Comparison of ENCODE assay signal across 18 cellular contexts in the genomic region with DNA sequence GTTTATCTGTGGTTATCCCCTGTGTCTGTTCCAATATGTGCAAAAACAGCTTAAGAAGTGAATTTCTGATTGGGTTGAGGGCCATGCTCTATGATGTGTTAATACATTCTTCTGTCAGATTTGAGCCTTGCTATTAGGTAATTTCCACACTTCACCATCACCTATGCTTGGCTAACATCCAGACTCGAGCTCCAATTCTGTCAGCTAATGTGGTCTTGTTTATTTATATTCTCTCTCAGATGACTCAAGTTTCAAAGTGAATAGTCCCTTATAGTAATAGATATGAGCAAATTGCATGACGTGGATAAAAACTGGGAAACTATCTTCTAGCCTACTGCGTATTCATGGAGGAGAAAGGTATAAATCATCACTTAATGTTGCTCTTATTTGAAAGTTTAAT.
DNase-seq lines count a peak whose midpoint lies in the region; ATAC-seq and TF ChIP-seq lines count a peak whose summit lies in the region.
"Had no signal": no experiment of that assay in that cellular context is flagged by ENCODE, and none has a peak within 500 bp of the region (broad histone marks: within the 10 kb centered on the region; RNA-seq: fewer than 3 reads in every experiment).

No MANE protein-coding gene starts in this region.

- no peak overlapping the region for H3K4me3 Mint-ChIP-seq in neural progenitor cell
- H3K4me3 Mint-ChIP-seq: brain, nephron progenitor cell, T-helper 17 cell had no signal

- no peak overlapping the region for H3K4me2 ChIP-seq in neural progenitor cell
- H3K4me2 ChIP-seq: hepatocyte had no signal

- no peak overlapping the region for H3K27ac ChIP-seq in neural progenitor cell
- H3K27ac ChIP-seq: hepatocyte, Peyer's patch, sigmoid colon, vagina had no signal

- H3K4me1 ChIP-seq in neural progenitor cell: no peaks in the 10 kb centered on the region
- H3K4me1 ChIP-seq: Peyer's patch, sigmoid colon, vagina had no signal

- H2AFZ ChIP-seq in neural progenitor cell (replicated peaks): no peak overlapping the region
- H2AFZ ChIP-seq: hepatocyte had no signal

- TF ChIP-seq CTCF in choroid plexus epithelial cell (conservative IDR thresholded peaks at IDR 0.05; ENCODE audit: low read depth, low read length) (no peak), neural progenitor cell (IDR thresholded peaks at IDR 0.05) (no peak)

- no peaks in the 10 kb centered on the region for H3K4me1 Mint-ChIP-seq in neural progenitor cell
- H3K4me1 Mint-ChIP-seq: brain, nephron progenitor cell, T-helper 17 cell had no signal

- H3K9me3 ChIP-seq in neural progenitor cell (ENCODE audit: low read depth): no peaks in the 10 kb centered on the region
- H3K9me3 ChIP-seq: Peyer's patch, sigmoid colon, vagina had no signal

- H3K4me3 ChIP-seq in choroid plexus epithelial cell (ENCODE audit: low read depth, low read length) (no peak overlapping the region), neural progenitor cell (no peak overlapping the region)
- H3K4me3 ChIP-seq: hepatocyte, Peyer's patch, sigmoid colon, vagina had no signal

- no peaks in the 10 kb centered on the region for H3K79me2 ChIP-seq in neural progenitor cell (ENCODE audit: low read depth)
- H3K79me2 ChIP-seq: hepatocyte had no signal

- peak; percentile 44 for DNase-seq in Daoy (ENCODE audit: low read depth)
- DNase-seq in NCI-H2171 treated with DMSO at 0.1 percent for 48 hours (lab: John Stamatoyannopoulos, UW): peak; percentile 77
- peak; percentile 78 for DNase-seq in choroid plexus epithelial cell (ENCODE audit: low read depth)
- no peak for DNase-seq in foreskin melanocyte
- no peak for DNase-seq in occipital lobe (lab: John Stamatoyannopoulos, UW)
- DNase-seq in neural progenitor cell (ENCODE audit: low spot score): no peak
- DNase-seq in globus pallidus (ENCODE audit: low spot score): no peak
- DNase-seq: activated CD4-positive, alpha-beta T cell treated with anti-CD3 and anti-CD28 coated beads for 48 hours; Karpas-422; nephron progenitor cell; Peyer's patch; sigmoid colon; stimulated activated naive CD4-positive, alpha-beta T cell treated with Interleukin-2 at 50 U/mL for 16 hours; T-helper 17 cell had no signal

- peaks cover 2% of the 10 kb centered on the region for H3K27me3 Mint-ChIP-seq in neural progenitor cell (ENCODE audit: insufficient read depth, low read depth)

- H3K9ac ChIP-seq in neural progenitor cell: no peak overlapping the region

- H4K20me1 ChIP-seq in neural progenitor cell (ENCODE audit: low read depth): no peaks in the 10 kb centered on the region

- H3K27ac Mint-ChIP-seq in neural progenitor cell: no peak overlapping the region
- H3K27ac Mint-ChIP-seq: brain, nephron progenitor cell, T-helper 17 cell had no signal

- H3F3A ChIP-seq in neural progenitor cell (ENCODE audit: low read depth): no peaks in the 10 kb centered on the region

- H3K36me3 Mint-ChIP-seq in neural progenitor cell: no peaks in the 10 kb centered on the region
- H3K36me3 Mint-ChIP-seq: brain had no signal

- H3K27me3 ChIP-seq in neural progenitor cell: no peaks in the 10 kb centered on the region
- H3K27me3 ChIP-seq: hepatocyte, Peyer's patch, sigmoid colon, vagina had no signal

- H3K36me3 ChIP-seq in neural progenitor cell: no peaks in the 10 kb centered on the region
- H3K36me3 ChIP-seq: Peyer's patch, sigmoid colon, vagina had no signal

- ATAC-seq in HG02610 (IDR thresholded peaks at IDR 0.05; ENCODE audit: unreplicated experiment): peak; percentile 79
- ATAC-seq: T-helper 17 cell had no signal

- no peaks in the 10 kb centered on the region for H3K9me3 Mint-ChIP-seq in neural progenitor cell
- H3K9me3 Mint-ChIP-seq: nephron progenitor cell had no signal

Comparison
In these comparisons a context has a peak if more than half of its experiments do, and no peak if none do; other contexts are left out.
1. DNase-seq: peak in Daoy (single experiment), NCI-H2171 treated with DMSO at 0.1 percent for 48 hours (single experiment) and choroid plexus epithelial cell (single experiment); none in foreskin melanocyte (single experiment), occipital lobe (single experiment), neural progenitor cell (single experiment) and globus pallidus (single experiment).